Comparison of ENCODE assay signal across 18 cellular contexts in genomic region chr2:167681646-167682045, GRCh38.
"Had no signal": no experiment of that assay in that cellular context is flagged by ENCODE, and none has a peak within 500 bp of the region (broad histone marks: within the 10 kb centered on the region; RNA-seq: fewer than 3 reads in every experiment).

No MANE protein-coding gene starts in this region.

- DNase-seq: activated CD4-positive, alpha-beta T cell treated with anti-CD3 and anti-CD28 coated beads, Interleukin-2, amount 10 ng/mL, durations not matched to agents 24 days and 14 days; activated CD8-positive, alpha-beta T cell treated with anti-CD3 and anti-CD28 coated beads for 36 hours; activated naive CD4-positive, alpha-beta T cell treated with anti-CD3 and anti-CD28 coated beads for 36 hours; activated T-cell treated with anti-CD3 and anti-CD28 coated beads, Interleukin-2, amount 50 U/mL, for 1 hour; brain microvascular endothelial cell; effector memory CD8-positive, alpha-beta T cell; foreskin melanocyte; left ventricle myocardium superior; naive thymus-derived CD4-positive, alpha-beta T cell; pancreas; stimulated activated naive CD8-positive, alpha-beta T cell treated with anti-CD3 and anti-CD28 coated beads, Interleukin-15, Interleukin-2, amounts not matched to agents 100 U/mL and 50 U/mL, for 24 hours; T-helper 1 cell; T-helper 9 cell; trophoblast cell had no signal

- H3K27ac Mint-ChIP-seq: activated CD4-positive, alpha-beta T cell treated with anti-CD3 and anti-CD28 coated beads, Interleukin-2, amount 10 ng/mL, durations not matched to agents 24 days and 14 days; activated CD8-positive, alpha-beta T cell treated with anti-CD3 and anti-CD28 coated beads for 36 hours; activated naive CD4-positive, alpha-beta T cell treated with anti-CD3 and anti-CD28 coated beads for 36 hours; activated T-helper 2 cell treated with anti-CD3 and anti-CD28 coated beads, Interferon-gamma antibody, Interleukin-2, Interleukin-4, amounts not matched to agents 10 μg/mL and 5 μg/mL and 100 μg/mL, durations not matched to agents 14 hours and 24 hours and 36 hours; effector memory CD8-positive, alpha-beta T cell; memory B cell; naive thymus-derived CD4-positive, alpha-beta T cell had no signal

- H3K4me1 Mint-ChIP-seq: activated CD4-positive, alpha-beta T cell treated with anti-CD3 and anti-CD28 coated beads, Interleukin-2, amount 10 ng/mL, durations not matched to agents 24 days and 14 days; naive thymus-derived CD4-positive, alpha-beta T cell had no signal

- H3K36me3 Mint-ChIP-seq: memory B cell; naive thymus-derived CD4-positive, alpha-beta T cell had no signal

- H3K9me3 Mint-ChIP-seq: activated CD4-positive, alpha-beta T cell treated with anti-CD3 and anti-CD28 coated beads, Interleukin-2, amount 10 ng/mL, durations not matched to agents 24 days and 14 days; activated CD8-positive, alpha-beta T cell treated with anti-CD3 and anti-CD28 coated beads for 36 hours; activated naive CD4-positive, alpha-beta T cell treated with anti-CD3 and anti-CD28 coated beads for 36 hours; activated T-helper 2 cell treated with anti-CD3 and anti-CD28 coated beads, Interferon-gamma antibody, Interleukin-2, Interleukin-4, amounts not matched to agents 10 μg/mL and 5 μg/mL and 100 μg/mL, durations not matched to agents 14 hours and 24 hours and 36 hours; effector memory CD8-positive, alpha-beta T cell; memory B cell had no signal

- H3K4me3 Mint-ChIP-seq: activated CD4-positive, alpha-beta T cell treated with anti-CD3 and anti-CD28 coated beads, Interleukin-2, amount 10 ng/mL, durations not matched to agents 24 days and 14 days; activated CD8-positive, alpha-beta T cell treated with anti-CD3 and anti-CD28 coated beads for 36 hours; activated naive CD4-positive, alpha-beta T cell treated with anti-CD3 and anti-CD28 coated beads for 36 hours; effector memory CD8-positive, alpha-beta T cell; memory B cell; naive thymus-derived CD4-positive, alpha-beta T cell had no signal

- H3K27me3 Mint-ChIP-seq: activated CD4-positive, alpha-beta T cell treated with anti-CD3 and anti-CD28 coated beads, Interleukin-2, amount 10 ng/mL, durations not matched to agents 24 days and 14 days; activated CD8-positive, alpha-beta T cell treated with anti-CD3 and anti-CD28 coated beads for 36 hours; effector memory CD8-positive, alpha-beta T cell had no signal

- ATAC-seq: activated CD8-positive, alpha-beta T cell treated with anti-CD3 and anti-CD28 coated beads for 36 hours; effector memory CD8-positive, alpha-beta T cell; left ventricle myocardium superior; naive thymus-derived CD4-positive, alpha-beta T cell; pancreas; stimulated activated naive CD8-positive, alpha-beta T cell treated with anti-CD3 and anti-CD28 coated beads, Interleukin-15, Interleukin-2, amounts not matched to agents 100 U/mL and 50 U/mL, for 24 hours had no signal

- H3K27ac ChIP-seq: brain microvascular endothelial cell, neutrophil, pancreas, suprapubic skin had no signal
